Comparison of ENCODE assay signal across 1 cellular context in genomic region chr6:26033132-26033941, GRCh38.
A peak's percentile ranks its signal among the peaks of the same experiment; 100 is the strongest.
TF ChIP-seq lines count a peak whose summit lies in the region.

No MANE protein-coding gene starts in this region.

TF ChIP-seq in K562, 482 proteins besides CTCF, POLR2A, EP300 and RAD21 (continued from another document and continues in another):
- TF ChIP-seq ARID3B (CRISPR knock-in tag; IDR thresholded peaks at IDR 0.05; ENCODE audit: borderline replicate concordance) (no peak), FUS (optimal IDR thresholded peaks at IDR 0.05; ENCODE audit: low read depth, low read length) (peak; percentile 46), STAT6 (CRISPR knock-in tag; IDR thresholded peaks at IDR 0.05) (peak; percentile 79; the same call in 1 of the 2 replicates), ZNF780A (CRISPR knock-in tag; IDR thresholded peaks at IDR 0.05) (no peak), STAG1 (CRISPR knock-in tag; IDR thresholded peaks at IDR 0.05; ENCODE audit: borderline replicate concordance) (no peak), HNRNPK (IDR thresholded peaks at IDR 0.05; ENCODE audit: low read depth, low read length, poor library complexity, severe bottlenecking) (no peak), NRF1 (conservative IDR thresholded peaks at IDR 0.05 in 1 of 2, IDR thresholded peaks at IDR 0.05 in 1 of 2) (peak; percentile 35 to 64; a peak in 3 of 4 replicates), ERF (CRISPR knock-in tag; IDR thresholded peaks at IDR 0.05) (peak; percentile 88), ZNF184 (CRISPR knock-in tag; IDR thresholded peaks at IDR 0.05) (no peak), EP400 (IDR thresholded peaks at IDR 0.05) (peak; percentile 42), STAT5A (IDR thresholded peaks at IDR 0.05; ENCODE audit: borderline replicate concordance, low read length) (no peak), NFIX (CRISPR knock-in tag; IDR thresholded peaks at IDR 0.05; ENCODE audit: low read depth) (no peak), PHB (CRISPR knock-in tag; IDR thresholded peaks at IDR 0.05) (peak; percentile 74; the same call in 1 of the 2 replicates), ZNF707 (CRISPR knock-in tag; conservative IDR thresholded peaks at IDR 0.05) (0 out of 2 replicates have a peak, but pooled peaks have one; percentile 29), HMGN3 (IDR thresholded peaks at IDR 0.05; ENCODE audit: borderline replicate concordance, extremely low read depth, insufficient read length, low read depth, low read length) (no peak), MAFG (tag; conservative IDR thresholded peaks at IDR 0.05) (no peak), ZBTB2 (IDR thresholded peaks at IDR 0.05) (no peak; the same call in 1 of the 2 replicates), SRF (CRISPR knock-in tag; IDR thresholded peaks at IDR 0.05) (0 out of 4 replicates have a peak, but pooled peaks of 1 of the 2 experiments have one; percentile 34), TFE3 (CRISPR knock-in tag; IDR thresholded peaks at IDR 0.05) (no peak), ILK (tag; IDR thresholded peaks at IDR 0.05; ENCODE audit: borderline replicate concordance, low read depth) (no peak), KLF10 (CRISPR knock-in tag; IDR thresholded peaks at IDR 0.05) (no peak), TAF9B (IDR thresholded peaks at IDR 0.05; ENCODE audit: partially characterized antibody) (peak; percentile 65), KAT8 (IDR thresholded peaks at IDR 0.05; ENCODE audit: low read depth) (no peak), TEAD4 (IDR thresholded peaks at IDR 0.05; ENCODE audit: low read length) (0 out of 2 replicates have a peak, but pooled peaks have one; percentile 8), TEAD4 (CRISPR knock-in tag; IDR thresholded peaks at IDR 0.05; ENCODE audit: borderline replicate concordance) (no peak), GATA2 (CRISPR knock-in tag; IDR thresholded peaks at IDR 0.05) (no peak), CHCHD3 (CRISPR knock-in tag; IDR thresholded peaks at IDR 0.05) (peak; percentile 87), HDAC3 (IDR thresholded peaks at IDR 0.05; ENCODE audit: borderline replicate concordance, partially characterized antibody) (no peak), KLF1 (tag; IDR thresholded peaks at IDR 0.05) (peak; percentile 47; the same call in 1 of the 2 replicates), HDAC2 (IDR thresholded peaks at IDR 0.05) (no peak; the same call in 1 of the 2 replicates), HSF4 (CRISPR knock-in tag; IDR thresholded peaks at IDR 0.05; ENCODE audit: borderline replicate concordance) (no peak), RNF219 (CRISPR knock-in tag; IDR thresholded peaks at IDR 0.05) (no peak), HDAC8 (tag; IDR thresholded peaks at IDR 0.05) (no peak), CREB1 (IDR thresholded peaks at IDR 0.05) (peak; percentile 85), CREB1 (CRISPR knock-in tag; IDR thresholded peaks at IDR 0.05) (peak; percentile 87; the same call in 1 of the 2 replicates), ELF4 (CRISPR knock-in tag; IDR thresholded peaks at IDR 0.05) (peak; percentile 37; the same call in 1 of the 2 replicates), MYBL2 (IDR thresholded peaks at IDR 0.05; ENCODE audit: low read depth) (no peak), MYBL2 (CRISPR knock-in tag; IDR thresholded peaks at IDR 0.05; ENCODE audit: borderline replicate concordance) (no peak), ESRRB (CRISPR knock-in tag; IDR thresholded peaks at IDR 0.05; ENCODE audit: borderline replicate concordance) (no peak), SMAD2 (IDR thresholded peaks at IDR 0.05; ENCODE audit: low read depth, low read length) (no peak), MEF2D (tag; conservative IDR thresholded peaks at IDR 0.05; ENCODE audit: low read depth) (no peak), HDAC1 (IDR thresholded peaks at IDR 0.05) (peak in 1 of 2 experiments; percentile 63; a peak in 2 of 4 replicates), TCF3 (CRISPR knock-in tag; IDR thresholded peaks at IDR 0.05) (no peak), ZNF644 (tag; IDR thresholded peaks at IDR 0.05; ENCODE audit: low read depth) (no peak), TSC22D4 (tag; IDR thresholded peaks at IDR 0.05) (no peak), ZNF121 (CRISPR knock-in tag; conservative IDR thresholded peaks at IDR 0.05) (no peak), HMG20A (CRISPR knock-in tag; conservative IDR thresholded peaks at IDR 0.05) (peak; percentile 68; the same call in 1 of the 2 replicates)
- TF ChIP-seq, protein P1, sequence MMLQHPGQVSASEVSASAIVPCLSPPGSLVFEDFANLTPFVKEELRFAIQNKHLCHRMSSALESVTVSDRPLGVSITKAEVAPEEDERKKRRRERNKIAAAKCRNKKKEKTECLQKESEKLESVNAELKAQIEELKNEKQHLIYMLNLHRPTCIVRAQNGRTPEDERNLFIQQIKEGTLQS (IDR thresholded peaks at IDR 0.05) = peak; percentile 54; the same call in 1 of the 2 replicates
- TF ChIP-seq, protein P1 (CRISPR knock-in tag; conservative IDR thresholded peaks at IDR 0.05) = peak; percentile 74; the same call in 1 of the 2 replicates
- TF ChIP-seq, protein P2, sequence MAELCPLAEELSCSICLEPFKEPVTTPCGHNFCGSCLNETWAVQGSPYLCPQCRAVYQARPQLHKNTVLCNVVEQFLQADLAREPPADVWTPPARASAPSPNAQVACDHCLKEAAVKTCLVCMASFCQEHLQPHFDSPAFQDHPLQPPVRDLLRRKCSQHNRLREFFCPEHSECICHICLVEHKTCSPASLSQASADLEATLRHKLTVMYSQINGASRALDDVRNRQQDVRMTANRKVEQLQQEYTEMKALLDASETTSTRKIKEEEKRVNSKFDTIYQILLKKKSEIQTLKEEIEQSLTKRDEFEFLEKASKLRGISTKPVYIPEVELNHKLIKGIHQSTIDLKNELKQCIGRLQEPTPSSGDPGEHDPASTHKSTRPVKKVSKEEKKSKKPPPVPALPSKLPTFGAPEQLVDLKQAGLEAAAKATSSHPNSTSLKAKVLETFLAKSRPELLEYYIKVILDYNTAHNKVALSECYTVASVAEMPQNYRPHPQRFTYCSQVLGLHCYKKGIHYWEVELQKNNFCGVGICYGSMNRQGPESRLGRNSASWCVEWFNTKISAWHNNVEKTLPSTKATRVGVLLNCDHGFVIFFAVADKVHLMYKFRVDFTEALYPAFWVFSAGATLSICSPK (IDR thresholded peaks at IDR 0.05; ENCODE audit: borderline replicate concordance) = no peak
- TF ChIP-seq, protein P3, sequence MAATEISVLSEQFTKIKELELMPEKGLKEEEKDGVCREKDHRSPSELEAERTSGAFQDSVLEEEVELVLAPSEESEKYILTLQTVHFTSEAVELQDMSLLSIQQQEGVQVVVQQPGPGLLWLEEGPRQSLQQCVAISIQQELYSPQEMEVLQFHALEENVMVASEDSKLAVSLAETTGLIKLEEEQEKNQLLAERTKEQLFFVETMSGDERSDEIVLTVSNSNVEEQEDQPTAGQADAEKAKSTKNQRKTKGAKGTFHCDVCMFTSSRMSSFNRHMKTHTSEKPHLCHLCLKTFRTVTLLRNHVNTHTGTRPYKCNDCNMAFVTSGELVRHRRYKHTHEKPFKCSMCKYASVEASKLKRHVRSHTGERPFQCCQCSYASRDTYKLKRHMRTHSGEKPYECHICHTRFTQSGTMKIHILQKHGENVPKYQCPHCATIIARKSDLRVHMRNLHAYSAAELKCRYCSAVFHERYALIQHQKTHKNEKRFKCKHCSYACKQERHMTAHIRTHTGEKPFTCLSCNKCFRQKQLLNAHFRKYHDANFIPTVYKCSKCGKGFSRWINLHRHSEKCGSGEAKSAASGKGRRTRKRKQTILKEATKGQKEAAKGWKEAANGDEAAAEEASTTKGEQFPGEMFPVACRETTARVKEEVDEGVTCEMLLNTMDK (IDR thresholded peaks at IDR 0.05; ENCODE audit: borderline replicate concordance, insufficient read depth, low read depth, low read length, poor library complexity, severe bottlenecking) = no peak
- TF ChIP-seq, protein P4, sequence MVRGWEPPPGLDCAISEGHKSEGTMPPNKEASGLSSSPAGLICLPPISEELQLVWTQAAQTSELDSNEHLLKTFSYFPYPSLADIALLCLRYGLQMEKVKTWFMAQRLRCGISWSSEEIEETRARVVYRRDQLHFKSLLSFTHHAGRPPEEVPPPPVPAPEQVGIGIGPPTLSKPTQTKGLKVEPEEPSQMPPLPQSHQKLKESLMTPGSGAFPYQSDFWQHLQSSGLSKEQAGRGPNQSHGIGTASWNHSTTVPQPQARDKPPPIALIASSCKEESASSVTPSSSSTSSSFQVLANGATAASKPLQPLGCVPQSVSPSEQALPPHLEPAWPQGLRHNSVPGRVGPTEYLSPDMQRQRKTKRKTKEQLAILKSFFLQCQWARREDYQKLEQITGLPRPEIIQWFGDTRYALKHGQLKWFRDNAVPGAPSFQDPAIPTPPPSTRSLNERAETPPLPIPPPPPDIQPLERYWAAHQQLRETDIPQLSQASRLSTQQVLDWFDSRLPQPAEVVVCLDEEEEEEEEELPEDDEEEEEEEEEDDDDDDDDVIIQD (CRISPR knock-in tag; IDR thresholded peaks at IDR 0.05) = no peak
- TF ChIP-seq, protein P5, sequence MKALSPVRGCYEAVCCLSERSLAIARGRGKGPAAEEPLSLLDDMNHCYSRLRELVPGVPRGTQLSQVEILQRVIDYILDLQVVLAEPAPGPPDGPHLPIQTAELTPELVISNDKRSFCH (CRISPR knock-in tag; IDR thresholded peaks at IDR 0.05) = no peak
- TF ChIP-seq, protein P5 (tag; IDR thresholded peaks at IDR 0.05) = peak; percentile 59; the same call in 1 of the 2 replicates
